13 cellular contexts compared by ENCODE assay signal in the genomic region with DNA sequence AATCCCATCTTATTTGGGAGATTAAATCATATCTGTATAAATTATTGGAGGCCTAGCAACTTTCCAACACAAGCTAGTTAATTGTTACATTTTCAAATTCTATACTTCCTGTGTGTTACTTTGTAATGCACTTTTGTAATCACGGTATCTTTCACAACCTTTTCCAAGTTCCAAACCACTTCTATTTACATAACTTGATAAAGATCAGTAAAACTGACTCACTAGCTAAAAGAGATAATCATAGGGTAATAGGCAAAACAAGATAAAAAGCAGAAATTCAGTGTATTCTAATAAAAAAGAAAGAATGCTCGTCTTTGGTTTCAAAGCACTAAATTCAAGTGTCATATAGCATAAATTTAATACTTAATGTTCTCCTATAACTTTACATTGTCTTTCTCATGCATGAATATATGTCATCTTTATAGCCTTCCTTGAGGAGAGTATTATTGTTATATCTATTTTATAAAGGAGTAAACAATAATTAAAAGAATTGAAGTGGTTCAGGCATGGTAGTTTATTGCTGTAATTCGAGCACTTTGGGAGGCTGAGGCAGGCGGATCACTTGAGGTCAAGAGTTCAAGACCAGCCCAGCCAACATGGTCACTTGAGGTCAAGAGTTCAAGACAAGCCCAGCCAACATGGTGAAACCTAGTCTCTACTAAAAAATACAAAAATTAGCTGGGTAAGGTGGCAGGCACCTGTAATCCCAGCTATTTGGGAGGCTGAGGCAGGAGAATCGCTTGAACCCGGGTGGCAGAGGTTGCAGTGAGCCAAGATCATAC.
A peak's percentile ranks its signal among the peaks of the same experiment; 100 is the strongest.
DNase-seq lines count a peak whose midpoint lies in the region; ATAC-seq and TF ChIP-seq lines count a peak whose summit lies in the region.
"Had no signal": no experiment of that assay in that cellular context is flagged by ENCODE, and none has a peak within 500 bp of the region (broad histone marks: within the 10 kb centered on the region; RNA-seq: fewer than 3 reads in every experiment).

No MANE protein-coding gene starts in this region.

- CTCF ChIA-PET in mammary epithelial cell (lab: Charles Lee; ENCODE audit: low non-redundant PET), result no interaction called here

- H3K27ac Mint-ChIP-seq in mesothelial cell of epicardium, result peak overlapping the region; percentile 83
- H3K27ac Mint-ChIP-seq: activated T-helper 17 cell treated with anti-CD3 and anti-CD28 coated beads, Interleukin-2, amount 50 U/mL, for 72 hours; T-helper 1 cell treated with Interleukin-12 subunit alpha and Interleukin-12 subunit beta and Interleukin-4 antibody, amounts not matched to agents 30 μg/mL and 1 μg/mL, for 36 hours had no signal

- TF ChIP-seq POLR2A in NB4 (IDR thresholded peaks at IDR 0.05; ENCODE audit: extremely low read depth, insufficient read length), result no peak

- H3K79me2 ChIP-seq in mammary epithelial cell (ENCODE audit: insufficient read depth, low read length), result no peaks in the 10 kb centered on the region

- no peak overlapping the region for H3K9ac ChIP-seq in mammary epithelial cell (ENCODE audit: insufficient read depth, low read length)

- no peaks in the 10 kb centered on the region for H3K36me3 Mint-ChIP-seq in mesothelial cell of epicardium

- dilution Hi-C loops in mammary epithelial cell (cut with HindIII; ENCODE audit: low sequenced_read_pairs), result no loop called here

- H3K4me3 ChIP-seq in NB4 (ENCODE audit: low read depth, low read length), result no peak overlapping the region
- H3K4me3 ChIP-seq in mammary epithelial cell (replicated peaks in 1 of 3; ENCODE audit: insufficient read depth in 1 of 3, low read depth in 2 of 3, low read length in 3 of 3), result no peak overlapping the region
- H3K4me3 ChIP-seq in heart right ventricle, result no peak overlapping the region
- H3K4me3 ChIP-seq: transverse colon had no signal

- peak overlapping the region; percentile 55 for H3K4me2 ChIP-seq in mammary epithelial cell (ENCODE audit: insufficient read depth, low read depth, low read length)

- H3K9me3 ChIP-seq in mammary epithelial cell (replicated peaks; ENCODE audit: insufficient read depth, low read length) (no peaks in the 10 kb centered on the region), heart right ventricle (no peaks in the 10 kb centered on the region)
- H3K9me3 ChIP-seq: transverse colon had no signal

- H3K4me1 ChIP-seq in mammary epithelial cell (ENCODE audit: insufficient read depth, low read length), result peaks cover 29% of the 10 kb centered on the region
- peaks cover 0 to 25% (median 4%) of the 10 kb centered on the region in 9 donors for H3K4me1 ChIP-seq in heart right ventricle

- H3K27ac ChIP-seq in mammary epithelial cell (ENCODE audit: insufficient read depth, low read depth, low read length) (peak overlapping the region; percentile 7), heart right ventricle (no peak overlapping the region)
- H3K27ac ChIP-seq: transverse colon had no signal

- no peak overlapping the region for H3K4me3 Mint-ChIP-seq in mesothelial cell of epicardium
- H3K4me3 Mint-ChIP-seq: T-helper 1 cell treated with Interleukin-12 subunit alpha and Interleukin-12 subunit beta and Interleukin-4 antibody, amounts not matched to agents 30 μg/mL and 1 μg/mL, for 36 hours had no signal

- in situ Hi-C loops in mammary epithelial cell (cut with MboI; ENCODE audit: low sequenced_read_pairs in 2 of 2), result no loop called here

- BruUV-seq in mammary epithelial cell (replicated peaks; lab: Mats Ljungman, UMichigan), result no TSS peak

- intact Hi-C loops in mammary epithelial cell (cut with micrococcal nuclease) (no loop called here), heart right ventricle (cut with DNase I) (no loop called here)

- no peak for ATAC-seq in heart right ventricle

- H3K27me3 ChIP-seq in mammary epithelial cell (ENCODE audit: insufficient read depth, low read length) (no peaks in the 10 kb centered on the region), heart right ventricle (no peaks in the 10 kb centered on the region)
- H3K27me3 ChIP-seq: transverse colon had no signal

- no peaks in the 10 kb centered on the region for H4K20me1 ChIP-seq in mammary epithelial cell (ENCODE audit: insufficient read depth, low read length)

- peaks cover 34% of the 10 kb centered on the region for H3K4me1 Mint-ChIP-seq in mesothelial cell of epicardium

- H3K27me3 Mint-ChIP-seq in mesothelial cell of epicardium (ENCODE audit: low read depth), result no peaks in the 10 kb centered on the region
- H3K27me3 Mint-ChIP-seq: activated T-helper 17 cell treated with anti-CD3 and anti-CD28 coated beads, Interleukin-2, amount 50 U/mL, for 72 hours had no signal

- H3K36me3 ChIP-seq in mammary epithelial cell (ENCODE audit: insufficient read depth, low read length) (no peaks in the 10 kb centered on the region), heart right ventricle (no peaks in the 10 kb centered on the region)
- H3K36me3 ChIP-seq: transverse colon had no signal

- H3K9me3 Mint-ChIP-seq in mesothelial cell of epicardium, result no peaks in the 10 kb centered on the region
- H3K9me3 Mint-ChIP-seq: activated T-helper 17 cell treated with anti-CD3 and anti-CD28 coated beads, Interleukin-2, amount 50 U/mL, for 72 hours; T-helper 1 cell treated with Interleukin-12 subunit alpha and Interleukin-12 subunit beta and Interleukin-4 antibody, amounts not matched to agents 30 μg/mL and 1 μg/mL, for 36 hours had no signal

- DNase-seq in EH (ENCODE audit: low read depth) (peak; percentile 90), NB4 (ENCODE audit: low read depth) (peak; percentile 86), mammary epithelial cell (peak; percentile 76), mesothelial cell of epicardium (ENCODE audit: low spot score in 2 of 2, unreplicated experiment in 2 of 2) (no peak), NCI-H2107 treated with DMSO at 0.1 percent for 48 hours (lab: John Stamatoyannopoulos, UW; ENCODE audit: unreplicated experiment) (no peak), epidermal melanocyte (ENCODE audit: insufficient read length, low spot score) (no peak), NCI-H1436 (lab: John Stamatoyannopoulos, UW) (no peak), heart right ventricle (no peak)
- DNase-seq: NCI-H187 treated with DMSO at 0.1 percent for 48 hours; stimulated activated CD4-positive, alpha-beta T cell treated with anti-CD3 and anti-CD28 coated beads, Interleukin-4, amount 100 ng/mL, for 4 hours; transverse colon had no signal

- no peak overlapping the region for H2AFZ ChIP-seq in mammary epithelial cell (ENCODE audit: low read depth, low read length)

- 60% methylated on average over 6 of the region's 6 CpGs for WGBS in mammary epithelial cell (ENCODE audit: low coverage, missing lambda C conversion rate)
- 79 to 81% methylated on average over 6 of the region's 6 CpGs for WGBS in heart right ventricle, 2 donors

- TF ChIP-seq CTCF in NB4 (IDR thresholded peaks at IDR 0.05; ENCODE audit: low read depth, low read length) (no peak), mammary epithelial cell (conservative IDR thresholded peaks at IDR 0.05 in 1 of 2, IDR thresholded peaks at IDR 0.05 in 1 of 2; ENCODE audit: extremely low read depth in 1 of 2, insufficient read depth in 1 of 2, low read depth in 1 of 2, low read length in 2 of 2) (no peak), mesothelial cell of epicardium (IDR thresholded peaks at IDR 0.05; ENCODE audit: unreplicated experiment) (no peak), heart right ventricle (IDR thresholded peaks at IDR 0.05) (no peak)

Comparison
In these comparisons a context has a peak if more than half of its experiments do, and no peak if none do; other contexts are left out.
1. DNase-seq: peak in EH (single experiment), NB4 (single experiment) and mammary epithelial cell (single experiment); none in mesothelial cell of epicardium (0 of 2), NCI-H2107 treated with DMSO at 0.1 percent for 48 hours (single experiment), epidermal melanocyte (single experiment), NCI-H1436 (single experiment) and heart right ventricle (0 of 2).